In genomic region chr1:18580676-18581419, GRCh38 we compare ENCODE assay signal across 15 cellular contexts. TPM values are rescaled to one million over a fixed set of nuclear protein-coding genes. Genes with fewer than 3 reads are reported as not detected.
DNase-seq lines count a peak whose midpoint lies in the region; ATAC-seq and TF ChIP-seq lines count a peak whose summit lies in the region.
"Had no signal": no experiment of that assay in that cellular context is flagged by ENCODE, and none has a peak within 500 bp of the region (broad histone marks: within the 10 kb centered on the region; RNA-seq: fewer than 3 reads in every experiment).

No MANE protein-coding gene starts in this region.

- ATAC-seq in Right ventricle myocardium inferior: no peak

- TF ChIP-seq CTCF in right atrium auricular region (IDR thresholded peaks at IDR 0.05): no peak

- H3K4me3 ChIP-seq in right atrium auricular region: no peak overlapping the region

- no peaks in the 10 kb centered on the region for H3K36me3 ChIP-seq in right atrium auricular region

- H3K27ac ChIP-seq in right atrium auricular region: no peak overlapping the region
- H3K27ac ChIP-seq: HL-60 had no signal

- no peaks in the 10 kb centered on the region for H3K9me3 ChIP-seq in right atrium auricular region
- H3K9me3 ChIP-seq: SK-N-SH had no signal

- intact Hi-C loops in Right ventricle myocardium inferior (cut with DNase I) (no loop called here), posterior vena cava (cut with DNase I) (no loop called here)

- H3K27me3 ChIP-seq in right atrium auricular region: peaks cover 0 to 3% of the 10 kb centered on the region in 2 donors

- DNase-seq in Right ventricle myocardium inferior (ENCODE audit: missing footprints) (peak; percentile 51), right atrium auricular region (ENCODE audit: low spot score) (no peak), NCI-H2171 (lab: John Stamatoyannopoulos, UW) (peak; percentile 88), cerebellar cortex (ENCODE audit: low spot score) (peak; percentile 92), posterior vena cava (ENCODE audit: low spot score) (peak; percentile 49), HK-2 (ENCODE audit: unreplicated experiment) (no peak), T-helper 2 cell (no peak), HUDEP-2 (lab: John Stamatoyannopoulos, UW; ENCODE audit: unreplicated experiment in 76 of 76) (no peak)
- DNase-seq: NCI-H1092, NCI-H774, SHP77 had no signal

- H3K4me1 ChIP-seq in right atrium auricular region: peaks cover 0 to 8% of the 10 kb centered on the region in 2 donors

RNA-seq across cellular contexts. Expression of gene PAX7, which starts 49.8 kb away (rescaled TPM):
- total RNA-seq in Right ventricle myocardium inferior (not detected), right atrium auricular region (not detected), posterior vena cava (not detected)
- total RNA-seq: M059J; T-helper 1 cell treated with Interleukin-12 subunit alpha and Interleukin-12 subunit beta and Interleukin-4 antibody, amounts not matched to agents 30 ng/mL and 1 ng/mL, for 36 hours had no signal

Comparison
In these comparisons a context has a peak if more than half of its experiments do, and no peak if none do; other contexts are left out.
1. DNase-seq: peak in Right ventricle myocardium inferior (single experiment), NCI-H2171 (single experiment), cerebellar cortex (single experiment) and posterior vena cava (single experiment); none in right atrium auricular region (single experiment), HK-2 (single experiment), T-helper 2 cell (0 of 5) and HUDEP-2 (0 of 76).